Comparison of ENCODE assay signal across 8 cellular contexts in genomic region chr3:126982125-126982521, GRCh38. TPM values are rescaled to one million over a fixed set of nuclear protein-coding genes. Genes with fewer than 3 reads are reported as not detected.
DNase-seq lines count a peak whose midpoint lies in the region; ATAC-seq and TF ChIP-seq lines count a peak whose summit lies in the region.

No MANE protein-coding gene starts in this region.

- no peaks in the 10 kb centered on the region for H3K36me3 ChIP-seq in ES-I3 (ENCODE audit: insufficient read depth, low read length)

- DNase-seq in LNCaP clone FGC (ENCODE audit: low read depth): no peak
- DNase-seq in left ventricle myocardium superior: no peak
- DNase-seq in stimulated activated CD4-positive, alpha-beta T cell treated with anti-CD3 and anti-CD28 coated beads, Interleukin-15, amount 100 ng/mL, for 48 hours (ENCODE audit: low read depth in 2 of 2): peak; percentile 26 to 35
- no peak for DNase-seq in HK-2 (ENCODE audit: unreplicated experiment)
- DNase-seq in T1000 (lab: John Stamatoyannopoulos, UW): no peak

- peaks cover 6% of the 10 kb centered on the region; the same call in 1 of the 2 replicates for H3K4me1 ChIP-seq in ES-I3 (ENCODE audit: insufficient read depth, low read length)

- H3K9ac ChIP-seq in ES-I3 (ENCODE audit: low read depth, low read length): peak overlapping the region; percentile 45; the same call in 1 of the 2 replicates

- peak; percentile 38 for ATAC-seq in GM21619 (IDR thresholded peaks at IDR 0.05; ENCODE audit: unreplicated experiment)
- peak; percentile 67 for ATAC-seq in activated T-helper 17 cell treated with anti-CD3 and anti-CD28 coated beads, Interleukin-2, amount 50 U/mL, for 72 hours (replicated peaks)
- ATAC-seq in left ventricle myocardium superior: peak; percentile 19

- no peaks in the 10 kb centered on the region for H3K27me3 Mint-ChIP-seq in activated T-helper 17 cell treated with anti-CD3 and anti-CD28 coated beads, Interleukin-2, amount 50 U/mL, for 72 hours

- H3K4me3 ChIP-seq in LNCaP clone FGC (ENCODE audit: low read depth, low read length): peak overlapping the region; percentile 47; the same call in 1 of the 2 replicates

- H3K4me1 Mint-ChIP-seq in activated T-helper 17 cell treated with anti-CD3 and anti-CD28 coated beads, Interleukin-2, amount 50 U/mL, for 72 hours: peaks cover 2% of the 10 kb centered on the region

- H3K27ac Mint-ChIP-seq in activated T-helper 17 cell treated with anti-CD3 and anti-CD28 coated beads, Interleukin-2, amount 50 U/mL, for 72 hours: peak overlapping the region; percentile 63

- H3K36me3 Mint-ChIP-seq in activated T-helper 17 cell treated with anti-CD3 and anti-CD28 coated beads, Interleukin-2, amount 50 U/mL, for 72 hours (ENCODE audit: low read depth): no peaks in the 10 kb centered on the region

- H3K4me3 Mint-ChIP-seq in activated T-helper 17 cell treated with anti-CD3 and anti-CD28 coated beads, Interleukin-2, amount 50 U/mL, for 72 hours: peak overlapping the region; percentile 82

- no peaks in the 10 kb centered on the region for H3K9me3 Mint-ChIP-seq in activated T-helper 17 cell treated with anti-CD3 and anti-CD28 coated beads, Interleukin-2, amount 50 U/mL, for 72 hours

- TF ChIP-seq CTCF in LNCaP clone FGC (IDR thresholded peaks at IDR 0.05; ENCODE audit: control insufficient read depth, extremely low read depth, insufficient read depth): no peak

- intact Hi-C loops in left ventricle myocardium superior (cut with micrococcal nuclease): no loop called here

- H3K9me3 ChIP-seq in ES-I3 (ENCODE audit: control insufficient read depth, insufficient read depth, low read length): no peaks in the 10 kb centered on the region

RNA-seq across cellular contexts. Expression of gene PLXNA1, which starts 0.8 kb away (rescaled TPM):
- 1 to 10 TPM; 7.1 to 9.3 TPM for total RNA-seq in activated T-helper 17 cell treated with anti-CD3 and anti-CD28 coated beads, Interleukin-2, amount 50 U/mL, for 72 hours
- total RNA-seq in left ventricle myocardium superior: 23.8 TPM

Comparison
In these comparisons a context has a peak if more than half of its experiments do, and no peak if none do; other contexts are left out.
1. DNase-seq: peak in stimulated activated CD4-positive, alpha-beta T cell treated with anti-CD3 and anti-CD28 coated beads, Interleukin-15, amount 100 ng/mL, for 48 hours (2 of 2); none in LNCaP clone FGC (single experiment), left ventricle myocardium superior (single experiment), HK-2 (single experiment) and T1000 (single experiment).
2. Peak in every context shown above with its lines, with median percentiles within 50 percentile points of each other: ATAC-seq.